ENCODE assay signal across 25 cellular contexts in genomic region chr11:44941286-44942021, GRCh38. TPM values are rescaled to one million over a fixed set of nuclear protein-coding genes. Genes with fewer than 3 reads are reported as not detected.
DNase-seq lines count a peak whose midpoint lies in the region; ATAC-seq, FAIRE-seq and TF ChIP-seq lines count a peak whose summit lies in the region.
"Had no signal": no experiment of that assay in that cellular context is flagged by ENCODE, and none has a peak within 500 bp of the region (broad histone marks: within the 10 kb centered on the region; RNA-seq: fewer than 3 reads in every experiment).

No MANE protein-coding gene starts in this region.

- DNase-seq in T-helper 1 cell (no peak), bronchial epithelial cell (ENCODE audit: low read depth) (no peak), NCI-H82 (lab: John Stamatoyannopoulos, UW) (no peak)
- DNase-seq: activated CD4-positive, alpha-beta memory T cell treated with anti-CD3 and anti-CD28 coated beads for 36 hours; activated T-cell treated with anti-CD3 and anti-CD28 coated beads, Interleukin-2, amount 50 U/mL, for 1 hour; body of pancreas; CD4-positive, alpha-beta memory T cell; erythroblast; HFFc6; KBM-7; MV-4-11; NCI-H1930; NCI-H510A; occipital lobe; retina; SHP77 treated with DMSO at 0.1 percent for 48 hours; T-cell; WERI-Rb-1 had no signal

- peak; percentile 87 for FAIRE-seq in bronchial epithelial cell (lab: Jason Lieb, UNC)
- FAIRE-seq: frontal cortex had no signal

- H3K9me3 ChIP-seq in neutrophil: no peaks in the 10 kb centered on the region
- H3K9me3 ChIP-seq: body of pancreas had no signal

- peaks cover 5% of the 10 kb centered on the region for H3K27me3 Mint-ChIP-seq in T-helper 1 cell treated with Interleukin-12 subunit alpha and Interleukin-12 subunit beta and Interleukin-4 antibody, amounts not matched to agents 30 μg/mL and 1 μg/mL, for 36 hours (ENCODE audit: low read depth)
- no peaks in the 10 kb centered on the region for H3K27me3 Mint-ChIP-seq in IgD-negative memory B cell
- H3K27me3 Mint-ChIP-seq: activated CD4-positive, alpha-beta memory T cell treated with anti-CD3 and anti-CD28 coated beads for 36 hours; activated naive CD4-positive, alpha-beta T cell treated with anti-CD3 and anti-CD28 coated beads, Interleukin-2, amount 50 U/mL, for 24 hours; CD4-positive, alpha-beta memory T cell; T-cell had no signal

- peaks cover 3% of the 10 kb centered on the region for H3K4me1 Mint-ChIP-seq in T-helper 1 cell treated with Interleukin-12 subunit alpha and Interleukin-12 subunit beta and Interleukin-4 antibody, amounts not matched to agents 30 μg/mL and 1 μg/mL, for 36 hours (ENCODE audit: low read depth)
- H3K4me1 Mint-ChIP-seq in IgD-negative memory B cell: peaks cover 29 to 54% (median 39%) of the 10 kb centered on the region in 3 donors

- H3K4me3 Mint-ChIP-seq in T-helper 1 cell treated with Interleukin-12 subunit alpha and Interleukin-12 subunit beta and Interleukin-4 antibody, amounts not matched to agents 30 μg/mL and 1 μg/mL, for 36 hours: no peak overlapping the region
- peak overlapping the region in 1 of 4 donors; percentile 63 for H3K4me3 Mint-ChIP-seq in IgD-negative memory B cell
- H3K4me3 Mint-ChIP-seq: activated CD4-positive, alpha-beta memory T cell treated with anti-CD3 and anti-CD28 coated beads for 36 hours; activated naive CD4-positive, alpha-beta T cell treated with anti-CD3 and anti-CD28 coated beads, Interleukin-2, amount 50 U/mL, for 24 hours; HFFc6 had no signal

- H3K4me3 ChIP-seq in bronchial epithelial cell (ENCODE audit: low read depth, low read length): no peak overlapping the region
- no peak overlapping the region for H3K4me3 ChIP-seq in neutrophil (ENCODE audit: low read depth in 1 of 2, low read length in 1 of 2)
- H3K4me3 ChIP-seq: body of pancreas had no signal

- H3K4me1 ChIP-seq in neutrophil (ENCODE audit: control insufficient read depth in 1 of 2, insufficient read depth in 1 of 2, low read depth in 1 of 2, low read length in 1 of 2): peaks cover 76 to 78% of the 10 kb centered on the region in 2 experiments

- H3K9me3 Mint-ChIP-seq in T-helper 1 cell treated with Interleukin-12 subunit alpha and Interleukin-12 subunit beta and Interleukin-4 antibody, amounts not matched to agents 30 μg/mL and 1 μg/mL, for 36 hours: no peaks in the 10 kb centered on the region
- H3K9me3 Mint-ChIP-seq in IgD-negative memory B cell: no peaks in the 10 kb centered on the region
- H3K9me3 Mint-ChIP-seq: activated CD4-positive, alpha-beta memory T cell treated with anti-CD3 and anti-CD28 coated beads for 36 hours; activated naive CD4-positive, alpha-beta T cell treated with anti-CD3 and anti-CD28 coated beads, Interleukin-2, amount 50 U/mL, for 24 hours; CD4-positive, alpha-beta memory T cell; HFFc6; T-cell had no signal

- H3K36me3 Mint-ChIP-seq in T-helper 1 cell treated with Interleukin-12 subunit alpha and Interleukin-12 subunit beta and Interleukin-4 antibody, amounts not matched to agents 30 μg/mL and 1 μg/mL, for 36 hours (ENCODE audit: low read depth): no peaks in the 10 kb centered on the region
- H3K36me3 Mint-ChIP-seq in IgD-negative memory B cell: peaks cover 2% of the 10 kb centered on the region
- H3K36me3 Mint-ChIP-seq: activated CD4-positive, alpha-beta memory T cell treated with anti-CD3 and anti-CD28 coated beads for 36 hours; activated naive CD4-positive, alpha-beta T cell treated with anti-CD3 and anti-CD28 coated beads, Interleukin-2, amount 50 U/mL, for 24 hours; CD4-positive, alpha-beta memory T cell; T-cell had no signal

- H3K27me3 ChIP-seq in bronchial epithelial cell (ENCODE audit: control insufficient read depth, insufficient read depth, low read length) (peaks cover 3% of the 10 kb centered on the region), neutrophil (no peaks in the 10 kb centered on the region)
- H3K27me3 ChIP-seq: body of pancreas had no signal

- peak overlapping the region; percentile 49 for H3K27ac Mint-ChIP-seq in T-helper 1 cell treated with Interleukin-12 subunit alpha and Interleukin-12 subunit beta and Interleukin-4 antibody, amounts not matched to agents 30 μg/mL and 1 μg/mL, for 36 hours
- peak overlapping the region in 2 of 3 donors; percentile 39 to 95 for H3K27ac Mint-ChIP-seq in IgD-negative memory B cell
- H3K27ac Mint-ChIP-seq: activated CD4-positive, alpha-beta memory T cell treated with anti-CD3 and anti-CD28 coated beads for 36 hours; HFFc6; T-cell had no signal

- TF ChIP-seq CTCF in bronchial epithelial cell (IDR thresholded peaks at IDR 0.05; ENCODE audit: insufficient read depth, low read length, severe bottlenecking) (no peak), neutrophil (IDR thresholded peaks at IDR 0.05) (no peak)

- peak overlapping the region; percentile 64 for H3K27ac ChIP-seq in neutrophil
- H3K27ac ChIP-seq: body of pancreas, WERI-Rb-1 had no signal

- ATAC-seq in HG03159 (IDR thresholded peaks at IDR 0.05; ENCODE audit: unreplicated experiment) (no peak), HG02981 (IDR thresholded peaks at IDR 0.05; ENCODE audit: unreplicated experiment) (no peak)
- ATAC-seq: body of pancreas, T-cell had no signal

- no peaks in the 10 kb centered on the region for H3K36me3 ChIP-seq in bronchial epithelial cell (ENCODE audit: control insufficient read depth, insufficient read depth, low read length)
- peaks cover 81% of the 10 kb centered on the region for H3K36me3 ChIP-seq in neutrophil

RNA-seq across cellular contexts. Expression of gene TP53I11, which starts 9.2 kb away (rescaled TPM):
- polyA plus RNA-seq in IgD-negative memory B cell: 44.0 TPM
- total RNA-seq in bronchial epithelial cell: 1.8 and 4.9 TPM in 2 replicates
